ENCODE assay signal across 42 cellular contexts in the genomic region with DNA sequence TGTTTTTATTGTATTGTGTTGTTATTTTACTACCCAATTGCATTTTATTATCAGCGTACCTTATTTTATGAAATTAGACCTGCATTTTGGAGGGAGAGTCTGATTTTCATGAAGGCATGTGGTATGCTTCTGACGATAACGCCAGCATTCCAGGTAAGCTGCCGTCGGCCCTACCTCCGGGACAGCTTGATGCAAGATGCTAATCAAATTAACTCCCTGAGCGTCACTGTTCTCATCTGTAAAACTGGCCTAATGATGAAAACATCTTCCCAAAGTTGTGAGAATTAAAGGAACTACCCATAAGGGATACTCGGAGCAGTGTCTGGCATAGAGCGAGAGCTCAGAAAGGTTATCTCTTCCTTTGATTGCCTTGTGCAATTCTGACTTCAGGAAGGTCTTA. TPM values are rescaled to one million over a fixed set of nuclear protein-coding genes. Genes with fewer than 3 reads are reported as not detected.
"Had no signal": no experiment of that assay in that cellular context is flagged by ENCODE, and none has a peak within 500 bp of the region (broad histone marks: within the 10 kb centered on the region; RNA-seq: fewer than 3 reads in every experiment).

No MANE protein-coding gene starts in this region.

- H3K9me3 Mint-ChIP-seq: activated naive CD4-positive, alpha-beta T cell treated with anti-CD3 and anti-CD28 coated beads for 36 hours; activated naive CD4-positive, alpha-beta T cell treated with anti-CD3 and anti-CD28 coated beads, Interleukin-2, amount 10 ng/mL, durations not matched to agents 7 days and 5 days; activated naive CD4-positive, alpha-beta T cell treated with anti-CD3 and anti-CD28 coated beads, Interleukin-2, amount 50 U/mL, for 24 hours; activated naive CD4-positive, alpha-beta T cell treated with anti-CD3 and anti-CD28 coated beads, Interleukin-2, amount 50 U/mL, for 72 hours; activated naive CD8-positive, alpha-beta T cell treated with anti-CD3 and anti-CD28 coated beads for 36 hours; activated naive CD8-positive, alpha-beta T cell treated with anti-CD3 and anti-CD28 coated beads, Interleukin-2, amount 10 ng/mL, durations not matched to agents 7 days and 5 days; activated naive CD8-positive, alpha-beta T cell treated with anti-CD3 and anti-CD28 coated beads, Interleukin-2, amount 50 U/mL, for 24 hours; activated T-cell treated with anti-CD3 and anti-CD28 coated beads, Interleukin-2, amount 50 U/mL, for 24 hours; activated T-cell treated with anti-CD3 and anti-CD28 coated beads, Interleukin-2, amount 50 U/mL, for 4 hours; activated T-cell treated with anti-CD3 and anti-CD28 coated beads, Interleukin-2, amount 50 U/mL, for 72 hours; activated T-helper 1 cell treated with anti-CD3 and anti-CD28 coated beads, Interleukin-12 subunit alpha, Interleukin-12 subunit beta, Interleukin-2, Interleukin-4 antibody, amounts not matched to agents 30 ng/mL and 10 ng/mL and 1 ng/mL, durations not matched to agents 14 hours and 24 hours and 36 hours; activated T-helper 17 cell treated with anti-CD3 and anti-CD28 coated beads, Interleukin-2, amount 50 U/mL, for 72 hours; activated T-helper 2 cell treated with anti-CD3 and anti-CD28 coated beads, Interferon-gamma antibody, Interleukin-2, Interleukin-4, amounts not matched to agents 10 μg/mL and 5 μg/mL and 100 μg/mL, durations not matched to agents 14 hours and 24 hours and 36 hours; central memory CD8-positive, alpha-beta T cell had no signal

- H3K4me3 Mint-ChIP-seq: activated naive CD4-positive, alpha-beta T cell treated with anti-CD3 and anti-CD28 coated beads for 36 hours; activated naive CD4-positive, alpha-beta T cell treated with anti-CD3 and anti-CD28 coated beads, Interleukin-2, amount 10 ng/mL, durations not matched to agents 7 days and 5 days; activated naive CD4-positive, alpha-beta T cell treated with anti-CD3 and anti-CD28 coated beads, Interleukin-2, amount 50 U/mL, for 24 hours; activated naive CD8-positive, alpha-beta T cell; activated naive CD8-positive, alpha-beta T cell treated with anti-CD3 and anti-CD28 coated beads for 36 hours; activated naive CD8-positive, alpha-beta T cell treated with anti-CD3 and anti-CD28 coated beads, Interleukin-2, amount 10 ng/mL, durations not matched to agents 7 days and 5 days; activated naive CD8-positive, alpha-beta T cell treated with anti-CD3 and anti-CD28 coated beads, Interleukin-2, amount 50 U/mL, for 24 hours; activated T-cell treated with anti-CD3 and anti-CD28 coated beads, Interleukin-2, amount 50 U/mL, for 24 hours; activated T-cell treated with anti-CD3 and anti-CD28 coated beads, Interleukin-2, amount 50 U/mL, for 4 hours; activated T-cell treated with anti-CD3 and anti-CD28 coated beads, Interleukin-2, amount 50 U/mL, for 72 hours; activated T-helper 1 cell treated with anti-CD3 and anti-CD28 coated beads, Interleukin-12 subunit alpha, Interleukin-12 subunit beta, Interleukin-2, Interleukin-4 antibody, amounts not matched to agents 30 ng/mL and 10 ng/mL and 1 ng/mL, durations not matched to agents 14 hours and 24 hours and 36 hours; activated T-helper 17 cell treated with anti-CD3 and anti-CD28 coated beads, Interleukin-2, amount 50 U/mL, for 72 hours; brain; central memory CD8-positive, alpha-beta T cell had no signal

- H3K27ac ChIP-seq: adrenal gland, ascending aorta, body of pancreas, brain microvascular endothelial cell, breast epithelium, cardiac muscle cell had no signal

- H3K36me3 Mint-ChIP-seq: activated naive CD4-positive, alpha-beta T cell treated with anti-CD3 and anti-CD28 coated beads, Interleukin-2, amount 10 ng/mL, durations not matched to agents 7 days and 5 days; activated naive CD4-positive, alpha-beta T cell treated with anti-CD3 and anti-CD28 coated beads, Interleukin-2, amount 50 U/mL, for 24 hours; activated naive CD4-positive, alpha-beta T cell treated with anti-CD3 and anti-CD28 coated beads, Interleukin-2, amount 50 U/mL, for 72 hours; activated naive CD8-positive, alpha-beta T cell; activated naive CD8-positive, alpha-beta T cell treated with anti-CD3 and anti-CD28 coated beads for 36 hours; activated naive CD8-positive, alpha-beta T cell treated with anti-CD3 and anti-CD28 coated beads, Interleukin-2, amount 10 ng/mL, durations not matched to agents 7 days and 5 days; brain had no signal

- H3K27ac Mint-ChIP-seq: activated naive CD4-positive, alpha-beta T cell treated with anti-CD3 and anti-CD28 coated beads for 36 hours; activated naive CD4-positive, alpha-beta T cell treated with anti-CD3 and anti-CD28 coated beads, Interleukin-2, amount 10 ng/mL, durations not matched to agents 7 days and 5 days; activated naive CD4-positive, alpha-beta T cell treated with anti-CD3 and anti-CD28 coated beads, Interleukin-2, amount 50 U/mL, for 24 hours; activated naive CD8-positive, alpha-beta T cell; activated naive CD8-positive, alpha-beta T cell treated with anti-CD3 and anti-CD28 coated beads for 36 hours; activated naive CD8-positive, alpha-beta T cell treated with anti-CD3 and anti-CD28 coated beads, Interleukin-2, amount 10 ng/mL, durations not matched to agents 7 days and 5 days; activated naive CD8-positive, alpha-beta T cell treated with anti-CD3 and anti-CD28 coated beads, Interleukin-2, amount 50 U/mL, for 24 hours; activated T-cell treated with anti-CD3 and anti-CD28 coated beads, Interleukin-2, amount 50 U/mL, for 24 hours; activated T-cell treated with anti-CD3 and anti-CD28 coated beads, Interleukin-2, amount 50 U/mL, for 72 hours; activated T-helper 1 cell treated with anti-CD3 and anti-CD28 coated beads, Interleukin-12 subunit alpha, Interleukin-12 subunit beta, Interleukin-2, Interleukin-4 antibody, amounts not matched to agents 30 ng/mL and 10 ng/mL and 1 ng/mL, durations not matched to agents 14 hours and 24 hours and 36 hours; activated T-helper 2 cell treated with anti-CD3 and anti-CD28 coated beads, Interferon-gamma antibody, Interleukin-2, Interleukin-4, amounts not matched to agents 10 μg/mL and 5 μg/mL and 100 μg/mL, durations not matched to agents 14 hours and 24 hours and 36 hours; brain had no signal

- H3K27me3 ChIP-seq: ascending aorta, brain microvascular endothelial cell, cardiac muscle cell had no signal

- H3K4me1 ChIP-seq: adrenal gland, ascending aorta, body of pancreas, breast epithelium had no signal

- H3K9me3 ChIP-seq: adrenal gland, ascending aorta, body of pancreas, breast epithelium had no signal

- H3K4me3 ChIP-seq: adrenal gland, ascending aorta, body of pancreas, breast epithelium, cardiac muscle cell had no signal

- H3K4me1 Mint-ChIP-seq: activated naive CD4-positive, alpha-beta T cell treated with anti-CD3 and anti-CD28 coated beads, Interleukin-2, amount 10 ng/mL, durations not matched to agents 7 days and 5 days; activated naive CD4-positive, alpha-beta T cell treated with anti-CD3 and anti-CD28 coated beads, Interleukin-2, amount 50 U/mL, for 24 hours; activated naive CD8-positive, alpha-beta T cell treated with anti-CD3 and anti-CD28 coated beads, Interleukin-2, amount 10 ng/mL, durations not matched to agents 7 days and 5 days; activated naive CD8-positive, alpha-beta T cell treated with anti-CD3 and anti-CD28 coated beads, Interleukin-2, amount 50 U/mL, for 24 hours; activated T-helper 17 cell treated with anti-CD3 and anti-CD28 coated beads, Interleukin-2, amount 50 U/mL, for 72 hours; brain had no signal

- H3K36me3 ChIP-seq: adrenal gland, ascending aorta, brain microvascular endothelial cell, breast epithelium, cardiac muscle cell had no signal

- DNase-seq: activated gamma-delta T cell; activated gamma-delta T cell treated with Interleukin-2 at 50 U/mL for 16 hours; activated naive CD4-positive, alpha-beta T cell; activated naive CD4-positive, alpha-beta T cell treated with anti-CD3 and anti-CD28 coated beads for 36 hours; activated naive CD4-positive, alpha-beta T cell treated with anti-CD3 and anti-CD28 coated beads, Interleukin-2, amount 10 ng/mL, durations not matched to agents 7 days and 5 days; activated naive CD4-positive, alpha-beta T cell treated with anti-CD3 and anti-CD28 coated beads, Interleukin-2, amount 50 U/mL, for 16 hours; activated naive CD4-positive, alpha-beta T cell treated with Interleukin-2 at 50 U/mL for 16 hours; activated naive CD8-positive, alpha-beta T cell treated with anti-CD3 and anti-CD28 coated beads for 36 hours; activated naive CD8-positive, alpha-beta T cell treated with anti-CD3 and anti-CD28 coated beads, Interleukin-2, amount 10 ng/mL, durations not matched to agents 7 days and 5 days; activated naive CD8-positive, alpha-beta T cell treated with anti-CD3 and anti-CD28 coated beads, Interleukin-2, amount 50 U/mL, for 24 hours; activated T-cell treated with anti-CD3 and anti-CD28 coated beads for 4 hours; activated T-cell treated with anti-CD3 and anti-CD28 coated beads, Interleukin-2, amount 50 U/mL, for 1 hour; activated T-cell treated with anti-CD3 and anti-CD28 coated beads, Interleukin-2, amount 50 U/mL, for 24 hours; activated T-cell treated with anti-CD3 and anti-CD28 coated beads, Interleukin-2, amount 50 U/mL, for 4 hours; activated T-cell treated with anti-CD3 and anti-CD28 coated beads, Interleukin-2, amount 50 U/mL, for 48 hours; activated T-cell treated with anti-CD3 and anti-CD28 coated beads, Interleukin-2, amount 50 U/mL, for 72 hours; adrenal gland; amniotic stem cell; amygdala; anterior cingulate cortex; aorta; body of pancreas; brain microvascular endothelial cell; caudate nucleus; central memory CD4-positive, alpha-beta T cell; cerebellar nuclear complex had no signal

RNA-seq across cellular contexts. Expression of gene LAIR2, which starts 12.9 kb away (rescaled TPM):
- total RNA-seq: ascending aorta, astrocyte, body of pancreas, breast epithelium, bronchial epithelial cell, cardiac muscle cell, cardiac septum, cerebellum had no signal
- polyA plus RNA-seq: adipose tissue, adrenal gland, aorta, cardiac muscle cell had no signal

RNA-seq across cellular contexts. Expression of gene CDC42EP5, which starts 16.7 kb away (rescaled TPM):
- total RNA-seq: activated naive CD4-positive, alpha-beta T cell treated with anti-CD3 and anti-CD28 coated beads for 36 hours; activated naive CD4-positive, alpha-beta T cell treated with anti-CD3 and anti-CD28 coated beads, Interleukin-2, amount 50 U/mL, for 72 hours; activated naive CD8-positive, alpha-beta T cell treated with anti-CD3 and anti-CD28 coated beads, Interleukin-2, amount 10 ng/mL, durations not matched to agents 7 days and 5 days; activated T-helper 1 cell treated with anti-CD3 and anti-CD28 coated beads, Interleukin-12 subunit alpha, Interleukin-12 subunit beta, Interleukin-2, Interleukin-4 antibody, amounts not matched to agents 30 ng/mL and 10 ng/mL and 1 ng/mL, durations not matched to agents 14 hours and 24 hours and 36 hours; activated T-helper 17 cell treated with anti-CD3 and anti-CD28 coated beads, Interleukin-2, amount 50 U/mL, for 72 hours had no signal

RNA-seq across cellular contexts. Expression of gene LENG9, which starts 26.2 kb away (rescaled TPM):
- polyA plus RNA-seq: cardiac muscle cell had no signal
